Comparison of ENCODE assay signal across 8 cellular contexts in genomic region chr2:88599527-88599926, GRCh38. TPM values are rescaled to one million over a fixed set of nuclear protein-coding genes. Genes with fewer than 3 reads are reported as not detected.
DNase-seq lines count a peak whose midpoint lies in the region; ATAC-seq and TF ChIP-seq lines count a peak whose summit lies in the region.

No MANE protein-coding gene starts in this region.

- H3K36me3 Mint-ChIP-seq in CD4-positive, alpha-beta T cell (ENCODE audit: low read depth): peaks cover 23% of the 10 kb centered on the region
- H3K36me3 Mint-ChIP-seq in mesothelial cell of epicardium: peaks cover 4% of the 10 kb centered on the region

- H3K4me1 Mint-ChIP-seq in CD4-positive, alpha-beta T cell (ENCODE audit: low read depth): peaks cover 58% of the 10 kb centered on the region
- H3K4me1 Mint-ChIP-seq in mesothelial cell of epicardium: peaks cover 38% of the 10 kb centered on the region

- no TSS peak for BruUV-seq in HCT116 (replicated peaks; lab: Mats Ljungman, UMichigan)

- H3K4me3 Mint-ChIP-seq in CD4-positive, alpha-beta T cell: no peak overlapping the region
- no peak overlapping the region for H3K4me3 Mint-ChIP-seq in mesothelial cell of epicardium

- intact Hi-C loops in CD4-positive, alpha-beta T cell (cut with DNase I, micrococcal nuclease): no loop called here
- intact Hi-C loops in HCT116 (cut with micrococcal nuclease): no loop called here

- H4K20me1 ChIP-seq in HCT116 (ENCODE audit: insufficient read depth): 0 out of 2 replicates have a peak, but pooled peaks cover 3% of the 10 kb centered on the region

- no peaks in the 10 kb centered on the region for H3K36me3 ChIP-seq in HCT116 (ENCODE audit: control insufficient read depth in 1 of 2, insufficient read depth in 2 of 2, low read length in 2 of 2)
- no peaks in the 10 kb centered on the region for H3K36me3 ChIP-seq in WERI-Rb-1

- POLR2A ChIA-PET in CD4-positive, alpha-beta T cell (lab: Charles Lee): interaction anchor here (1.1 to 1.3 kb wide), 2 partner anchors 28 to 93 kb away, joined by 4 to 10 read pairs; partner anchors contain the start of gene EIF2AK3
- POLR2A ChIA-PET in HCT116 (lab: Charles Lee): interaction anchor here (0.6 to 0.9 kb wide), 2 partner anchors 28 to 583 kb away, joined by 3 to 4 read pairs; partner anchors contain the start of genes EIF2AK3 and RNU2-63P

- no peak overlapping the region for H3K27ac ChIP-seq in CD4-positive, alpha-beta T cell (ENCODE audit: low read depth, low read length)
- H3K27ac ChIP-seq in HCT116 (ENCODE audit: low read depth, low read length): no peak overlapping the region
- peak overlapping the region; percentile 16; the same call in 1 of the 2 replicates for H3K27ac ChIP-seq in WERI-Rb-1

- no peak overlapping the region for H3K9ac ChIP-seq in HCT116 (ENCODE audit: low read length)

- TF ChIP-seq CTCF in CD4-positive, alpha-beta T cell (IDR thresholded peaks at IDR 0.05): no peak
- TF ChIP-seq CTCF in HCT116 (IDR thresholded peaks at IDR 0.05 in 2 of 3, conservative IDR thresholded peaks at IDR 0.05 in 1 of 3; ENCODE audit: borderline replicate concordance in 1 of 3, insufficient read depth in 1 of 3, low read depth in 2 of 3, low read length in 2 of 3) (no peak), WERI-Rb-1 (IDR thresholded peaks at IDR 0.05; ENCODE audit: low read depth, low read length) (no peak), mesothelial cell of epicardium (IDR thresholded peaks at IDR 0.05; ENCODE audit: unreplicated experiment) (no peak)

- peak overlapping the region; percentile 54 for H3K4me2 ChIP-seq in HCT116 (ENCODE audit: low read length)

- no peak for TF ChIP-seq POLR2A in HCT116 (IDR thresholded peaks at IDR 0.05; ENCODE audit: borderline replicate concordance, extremely low read depth, insufficient read depth, insufficient read length)

- no peak for ATAC-seq in CD4-positive, alpha-beta T cell (ENCODE audit: poor library complexity)
- ATAC-seq in HCT116 (no peak), GM21825 (IDR thresholded peaks at IDR 0.05; ENCODE audit: unreplicated experiment) (no peak)

- H2AFZ ChIP-seq in HCT116 (ENCODE audit: low read depth, low read length, poor library complexity, severe bottlenecking): no peak overlapping the region

- no peaks in the 10 kb centered on the region for H3K9me2 ChIP-seq in HCT116 (ENCODE audit: insufficient read depth)

- H3K79me2 ChIP-seq in HCT116 (ENCODE audit: insufficient read depth, low read length): no peaks in the 10 kb centered on the region

- CTCF ChIA-PET in CD4-positive, alpha-beta T cell (lab: Charles Lee): interaction anchor here (1.0 to 1.2 kb wide), 3 partner anchors 70 to 92 kb away, joined by 3 to 8 read pairs (median 6); partner anchors contain the start of gene RPIA
- CTCF ChIA-PET in HCT116 (lab: Charles Lee): interaction anchor here (1.1 kb wide), 1 partner anchor 70 kb away, joined by 9 read pairs; no protein-coding TSS in a partner anchor

- H3K4me3 ChIP-seq in HCT116 (replicated peaks in 1 of 2; ENCODE audit: low read depth in 1 of 2, low read length in 2 of 2) (no peak overlapping the region), WERI-Rb-1 (ENCODE audit: low read depth, low read length) (no peak overlapping the region)

- peak overlapping the region; percentile 25 for H3K27ac Mint-ChIP-seq in CD4-positive, alpha-beta T cell
- H3K27ac Mint-ChIP-seq in mesothelial cell of epicardium: peak overlapping the region; percentile 84

- RAD21 ChIA-PET in HCT116 (lab: Charles Lee; ENCODE audit: low non-redundant PET in 1 of 2, low total read pairs in 2 of 2, uncharacterized antibody in 2 of 2, unreplicated experiment in 2 of 2): no interaction called here

- H3K9me3 ChIP-seq in CD4-positive, alpha-beta T cell (ENCODE audit: control insufficient read depth, low read length): no peaks in the 10 kb centered on the region
- H3K9me3 ChIP-seq in HCT116 (ENCODE audit: control insufficient read depth in 1 of 2, insufficient read depth in 1 of 2, low read depth in 1 of 2, low read length in 2 of 2) (no peaks in the 10 kb centered on the region), WERI-Rb-1 (ENCODE audit: severe bottlenecking) (no peaks in the 10 kb centered on the region)

- peaks cover 20 to 37% of the 10 kb centered on the region in 2 experiments for H3K4me1 ChIP-seq in HCT116 (ENCODE audit: control insufficient read depth in 1 of 2, insufficient read depth in 2 of 2, low read length in 2 of 2)

- no peaks in the 10 kb centered on the region for H3K9me3 Mint-ChIP-seq in CD4-positive, alpha-beta T cell
- H3K9me3 Mint-ChIP-seq in mesothelial cell of epicardium: no peaks in the 10 kb centered on the region

- no peak for DNase-seq in CD4-positive, alpha-beta T cell
- DNase-seq in HCT116 (ENCODE audit: low read depth, low spot score): no peak
- DNase-seq in WERI-Rb-1: no peak
- DNase-seq in mesothelial cell of epicardium (ENCODE audit: low spot score in 2 of 2, unreplicated experiment in 2 of 2): no peak
- DNase-seq in NCI-H146 treated with DMSO at 0.1 percent for 48 hours (lab: John Stamatoyannopoulos, UW; ENCODE audit: unreplicated experiment): no peak
- no peak for DNase-seq in glomerular visceral epithelial cell (ENCODE audit: extremely low spot score)
- DNase-seq in MV-4-11 (lab: John Stamatoyannopoulos, UW): no peak

- H3K27me3 Mint-ChIP-seq in CD4-positive, alpha-beta T cell: no peaks in the 10 kb centered on the region
- H3K27me3 Mint-ChIP-seq in mesothelial cell of epicardium (ENCODE audit: low read depth): no peaks in the 10 kb centered on the region

- no peaks in the 10 kb centered on the region for H3K27me3 ChIP-seq in CD4-positive, alpha-beta T cell (ENCODE audit: control insufficient read depth, insufficient read depth, low read length)
- H3K27me3 ChIP-seq in HCT116 (ENCODE audit: insufficient read depth, low read length): no peaks in the 10 kb centered on the region
- H3K27me3 ChIP-seq in WERI-Rb-1 (ENCODE audit: insufficient read depth, low read depth, severe bottlenecking): no peaks in the 10 kb centered on the region

- TF ChIP-seq RAD21 in HCT116 (IDR thresholded peaks at IDR 0.05; ENCODE audit: low read depth): no peak

TF ChIP-seq in HCT116, 20 proteins besides CTCF, POLR2A, EP300 and RAD21:
- no peak for TF ChIP-seq SIN3A (IDR thresholded peaks at IDR 0.05; ENCODE audit: low read depth)
- TF ChIP-seq ATF3 (IDR thresholded peaks at IDR 0.05): no peak
- no peak for TF ChIP-seq ZFX (IDR thresholded peaks at IDR 0.05)
- no peak for TF ChIP-seq SRF (IDR thresholded peaks at IDR 0.05; ENCODE audit: low read depth)

RNA-seq across cellular contexts. Expression of gene EIF2AK3, which starts 27.7 kb away (rescaled TPM):
- total RNA-seq in CD4-positive, alpha-beta T cell: 10 to 100 TPM; 30.6 to 37.0 TPM
- 8.9 TPM for total RNA-seq in HCT116 (2021; ENCODE audit: unreplicated experiment)
- 6.0 and 9.7 TPM in 2 replicates for polyA plus RNA-seq in HCT116 (2012)
- total RNA-seq in mesothelial cell of epicardium: 23.9 to 24.7 TPM (median 24.3 TPM) in 3 replicates
